Comparison of ENCODE assay signal across 1 cellular context in genomic region chr14:21557084-21557901, GRCh38.
TF ChIP-seq lines count a peak whose summit lies in the region.

No MANE protein-coding gene starts in this region.

TF ChIP-seq in IMR-90, 13 proteins besides CTCF, POLR2A, EP300 and RAD21 (continued from another document):
- 0 out of 2 replicates have a peak, but pooled peaks have one; percentile 44 for TF ChIP-seq CHD1 (IDR thresholded peaks at IDR 0.05; ENCODE audit: low read depth, low read length)
